ENCODE assay signal across 20 cellular contexts in the genomic region with DNA sequence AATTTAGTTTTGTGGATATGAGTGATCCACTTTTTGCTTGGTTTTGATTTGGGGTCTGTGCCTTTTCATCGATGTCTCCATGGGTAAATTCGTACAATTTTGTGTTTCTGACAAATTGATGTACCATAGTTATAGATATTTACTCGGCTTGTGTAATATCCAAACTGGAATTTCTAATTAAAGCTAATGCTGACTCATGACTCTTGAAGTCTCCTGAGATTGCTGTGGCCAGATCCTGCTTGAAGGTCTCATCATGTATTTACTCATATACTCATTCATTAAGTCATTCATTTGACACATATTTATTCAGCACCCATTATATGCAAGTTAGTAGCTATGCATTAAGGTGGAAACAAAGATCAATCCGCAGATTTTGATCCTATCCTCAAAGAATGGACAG.
DNase-seq lines count a peak whose midpoint lies in the region; ATAC-seq, FAIRE-seq and TF ChIP-seq lines count a peak whose summit lies in the region.
"Had no signal": no experiment of that assay in that cellular context is flagged by ENCODE, and none has a peak within 500 bp of the region (broad histone marks: within the 10 kb centered on the region; RNA-seq: fewer than 3 reads in every experiment).

No MANE protein-coding gene starts in this region.

- in situ Hi-C loops in IMR-90 (cut with MboI; ENCODE audit: low sequenced_read_pairs), result no loop called here

- dilution Hi-C loops in IMR-90 (cut with HindIII; ENCODE audit: low sequenced_read_pairs, unreplicated experiment), result no loop called here

- CTCF ChIA-PET in A549 (lab: Yijun Ruan, JAX), result no interaction called here
- CTCF ChIA-PET in IMR-90 (lab: Yijun Ruan, JAX), result no interaction called here

- no peaks in the 10 kb centered on the region for H3K9me1 ChIP-seq in IMR-90 (ENCODE audit: insufficient read depth, low read length)

- no peak overlapping the region for H3K9ac ChIP-seq in IMR-90 (ENCODE audit: low read depth, low read length)
- H3K9ac ChIP-seq: BLaER1 treated with 17β-estradiol and CSF1 and Interleukin-3, amounts not matched to agents 10 nM and 100 nM had no signal

- no peak overlapping the region for H2BK5ac ChIP-seq in IMR-90 (ENCODE audit: low read depth, low read length, poor library complexity, severe bottlenecking)

- H3K18ac ChIP-seq in IMR-90 (ENCODE audit: low read depth, low read length), result no peak overlapping the region

- no peak overlapping the region for H3K4me3 ChIP-seq in A549
- no peak overlapping the region for H3K4me3 ChIP-seq in IMR-90 (ENCODE audit: insufficient read depth, low read depth, low read length)
- H3K4me3 ChIP-seq in bronchial epithelial cell (ENCODE audit: low read depth, low read length), result no peak overlapping the region
- H3K4me3 ChIP-seq: BLaER1 treated with 17β-estradiol and CSF1 and Interleukin-3, amounts not matched to agents 10 nM and 100 nM had no signal

- TF ChIP-seq CTCF in A549 (IDR thresholded peaks at IDR 0.05) (no peak), IMR-90 (conservative IDR thresholded peaks at IDR 0.05; ENCODE audit: low read depth, low read length) (no peak), bronchial epithelial cell (IDR thresholded peaks at IDR 0.05; ENCODE audit: insufficient read depth, low read length, severe bottlenecking) (no peak)

- no peaks in the 10 kb centered on the region for H3K9me3 ChIP-seq in A549
- H3K9me3 ChIP-seq in IMR-90 (ENCODE audit: control insufficient read depth, insufficient read depth, low read length), result no peaks in the 10 kb centered on the region
- H3K9me3 ChIP-seq: Caco-2 had no signal

- H3K56ac ChIP-seq in IMR-90 (ENCODE audit: extremely low read depth, insufficient read depth, low read length), result no peak overlapping the region

- no peak overlapping the region for H4K5ac ChIP-seq in IMR-90 (ENCODE audit: low read depth, low read length)

- no peak overlapping the region for H2AFZ ChIP-seq in IMR-90 (replicated peaks; ENCODE audit: low read length, poor library complexity)

- no peak overlapping the region for H2AK5ac ChIP-seq in IMR-90 (ENCODE audit: low read depth, low read length)

- H3K27ac ChIP-seq in A549 (no peak overlapping the region), IMR-90 (ENCODE audit: insufficient read depth, low read length) (no peak overlapping the region)
- H3K27ac ChIP-seq: BLaER1 treated with 17β-estradiol and CSF1 and Interleukin-3, amounts not matched to agents 10 nM and 100 nM; C4-2B had no signal

- H3K79me1 ChIP-seq in IMR-90 (ENCODE audit: low read depth in 1 of 2, low read length in 2 of 2), result no peaks in the 10 kb centered on the region

- TF ChIP-seq RAD21 in A549 (conservative IDR thresholded peaks at IDR 0.05 in 1 of 2, IDR thresholded peaks at IDR 0.05 in 1 of 2) (no peak), IMR-90 (IDR thresholded peaks at IDR 0.05; ENCODE audit: low read length) (no peak)

- POLR2A ChIA-PET in A549 (lab: Yijun Ruan, JAX) (no interaction called here), IMR-90 (lab: Charles Lee; ENCODE audit: unreplicated experiment) (no interaction called here)

- no peak for FAIRE-seq in A549 (lab: Jason Lieb, UNC)
- no peak for FAIRE-seq in bronchial epithelial cell (lab: Jason Lieb, UNC)
- FAIRE-seq: A204.1, D721Med, G401.6, GM12891 had no signal

- no peak overlapping the region for H2BK120ac ChIP-seq in IMR-90 (ENCODE audit: low read depth, low read length)

- ATAC-seq in A549 (no peak), IMR-90 (ENCODE audit: low read depth) (no peak), GM21825 (IDR thresholded peaks at IDR 0.05; ENCODE audit: unreplicated experiment) (no peak)
- ATAC-seq: CD8-positive, alpha-beta T cell had no signal

- H3K23ac ChIP-seq in IMR-90 (ENCODE audit: low read depth, low read length), result no peak overlapping the region

- no peak for TF ChIP-seq POLR2A in A549 (IDR thresholded peaks at IDR 0.05; ENCODE audit: low read length)
- no peak for TF ChIP-seq POLR2A in IMR-90 (IDR thresholded peaks at IDR 0.05; ENCODE audit: low read depth, low read length)

- DNase-seq in A549 (ENCODE audit: low read depth in 1 of 2, low spot score in 1 of 2) (no peak), IMR-90 (no peak), bronchial epithelial cell (ENCODE audit: low read depth) (peak; percentile 14), NCI-H446 (lab: John Stamatoyannopoulos, UW) (no peak), NCI-H1694 (lab: John Stamatoyannopoulos, UW) (no peak)
- DNase-seq: 8988T; AML-193; Caco-2; Calu3; CD4-positive, alpha-beta T cell; CD8-positive, alpha-beta T cell; DMS79 treated with DMSO at 0.1 percent for 48 hours; GF-D8 had no signal

- H2AK9ac ChIP-seq in IMR-90 (replicated peaks; ENCODE audit: low read depth, low read length, poor library complexity), result no peak overlapping the region

- no peak overlapping the region for H3K14ac ChIP-seq in IMR-90 (replicated peaks; ENCODE audit: low read depth, low read length)

- intact Hi-C loops in IMR-90 (cut with micrococcal nuclease), result no loop called here

- H3K4me1 ChIP-seq in A549 (no peaks in the 10 kb centered on the region), IMR-90 (ENCODE audit: control insufficient read depth, insufficient read depth, low read length) (no peaks in the 10 kb centered on the region)
- H3K4me1 ChIP-seq: BLaER1 treated with 17β-estradiol and CSF1 and Interleukin-3, amounts not matched to agents 10 nM and 100 nM had no signal

- H4K8ac ChIP-seq in IMR-90 (ENCODE audit: low read depth in 2 of 2, low read length in 2 of 2), result no peak overlapping the region

- no peak overlapping the region for H4K91ac ChIP-seq in IMR-90 (ENCODE audit: insufficient read depth, low read depth, low read length)

- no peaks in the 10 kb centered on the region for H3K27me3 ChIP-seq in IMR-90 (ENCODE audit: control insufficient read depth, insufficient read depth, low read length)
- no peaks in the 10 kb centered on the region for H3K27me3 ChIP-seq in bronchial epithelial cell (ENCODE audit: control insufficient read depth, insufficient read depth, low read length)
- H3K27me3 ChIP-seq: BLaER1 treated with 17β-estradiol and CSF1 and Interleukin-3, amounts not matched to agents 10 nM and 100 nM had no signal

- no peak overlapping the region for H2BK20ac ChIP-seq in IMR-90 (ENCODE audit: low read depth, low read length)

- H4K20me1 ChIP-seq in IMR-90 (ENCODE audit: insufficient read depth, low read length), result no peaks in the 10 kb centered on the region
- H4K20me1 ChIP-seq: BLaER1 treated with 17β-estradiol and CSF1 and Interleukin-3, amounts not matched to agents 10 nM and 100 nM had no signal

- WGBS in A549 (ENCODE audit: missing lambda C conversion rate), result 23% methylated on average over 4 of the region's 4 CpGs
- WGBS in IMR-90 (ENCODE audit: extremely low coverage in 2 of 2, insufficient read length in 1 of 2), 2 experiments, result no CpG with 5 or more reads among the region's 4 CpGs

- no peak for TF ChIP-seq EP300 in A549 (IDR thresholded peaks at IDR 0.05)

- no peak overlapping the region for H3K4me2 ChIP-seq in A549
- H3K4me2 ChIP-seq in IMR-90 (ENCODE audit: low read depth, low read length), result no peak overlapping the region
- H3K4me2 ChIP-seq: BLaER1 treated with 17β-estradiol and CSF1 and Interleukin-3, amounts not matched to agents 10 nM and 100 nM had no signal

- BruUV-seq in IMR-90 (replicated peaks; lab: Mats Ljungman, UMichigan), result no TSS peak

- H3K36me3 ChIP-seq in IMR-90 (ENCODE audit: control insufficient read depth, insufficient read depth, low read length) (no peaks in the 10 kb centered on the region), bronchial epithelial cell (ENCODE audit: control insufficient read depth, insufficient read depth, low read length) (no peaks in the 10 kb centered on the region)
- H3K36me3 ChIP-seq: BLaER1 treated with 17β-estradiol and CSF1 and Interleukin-3, amounts not matched to agents 10 nM and 100 nM had no signal

- H2BK15ac ChIP-seq in IMR-90 (ENCODE audit: low read depth, low read length), result no peak overlapping the region

- no peak overlapping the region for H3K4ac ChIP-seq in IMR-90 (ENCODE audit: low read depth, low read length)

TF ChIP-seq in A549, 52 proteins besides CTCF, POLR2A, EP300 and RAD21:
- TF ChIP-seq MAFK (IDR thresholded peaks at IDR 0.05; ENCODE audit: partially characterized antibody) (peak; percentile 38), CHD4 (IDR thresholded peaks at IDR 0.05; ENCODE audit: borderline replicate concordance) (no peak), EHMT2 (IDR thresholded peaks at IDR 0.05; ENCODE audit: low read depth) (no peak), HOXB5 (CRISPR knock-in tag; IDR thresholded peaks at IDR 0.05) (no peak), FOSB (CRISPR knock-in tag; IDR thresholded peaks at IDR 0.05) (no peak)

TF ChIP-seq in IMR-90, 13 proteins besides CTCF, POLR2A, EP300 and RAD21:
- peak; percentile 42; the same call in 1 of the 2 replicates for TF ChIP-seq MAFK (IDR thresholded peaks at IDR 0.05; ENCODE audit: low read depth, low read length)
- no peak for TF ChIP-seq BHLHE40 (IDR thresholded peaks at IDR 0.05; ENCODE audit: low read depth, low read length)
